Comparison of ENCODE assay signal across 16 cellular contexts in genomic region chr18:24208270-24209035, GRCh38.
A peak's percentile ranks its signal among the peaks of the same experiment; 100 is the strongest.
DNase-seq lines count a peak whose midpoint lies in the region; ATAC-seq and TF ChIP-seq lines count a peak whose summit lies in the region.
"Had no signal": no experiment of that assay in that cellular context is flagged by ENCODE, and none has a peak within 500 bp of the region (broad histone marks: within the 10 kb centered on the region; RNA-seq: fewer than 3 reads in every experiment).

No MANE protein-coding gene starts in this region.

- no peaks in the 10 kb centered on the region for H3K36me3 ChIP-seq in HCT116 (ENCODE audit: control insufficient read depth in 1 of 2, insufficient read depth in 2 of 2, low read length in 2 of 2)
- H3K36me3 ChIP-seq: esophagus muscularis mucosa had no signal

- no peak for TF ChIP-seq RAD21 in HCT116 (IDR thresholded peaks at IDR 0.05; ENCODE audit: low read depth)

- TF ChIP-seq CTCF in HCT116 (IDR thresholded peaks at IDR 0.05 in 2 of 3, conservative IDR thresholded peaks at IDR 0.05 in 1 of 3; ENCODE audit: borderline replicate concordance in 1 of 3, insufficient read depth in 1 of 3, low read depth in 2 of 3, low read length in 2 of 3) (no peak), endothelial cell (IDR thresholded peaks at IDR 0.05; ENCODE audit: unreplicated experiment) (no peak)

- peaks cover 34 to 51% of the 10 kb centered on the region in 2 experiments for H3K4me1 ChIP-seq in HCT116 (ENCODE audit: control insufficient read depth in 1 of 2, insufficient read depth in 2 of 2, low read length in 2 of 2)
- H3K4me1 ChIP-seq: parathyroid adenoma had no signal

- no peaks in the 10 kb centered on the region for H3K79me2 ChIP-seq in HCT116 (ENCODE audit: insufficient read depth, low read length)

- H3K27ac ChIP-seq in HCT116 (ENCODE audit: low read depth, low read length), result no peak overlapping the region
- H3K27ac ChIP-seq: body of pancreas, esophagus muscularis mucosa, parathyroid adenoma, RWPE1 had no signal

- H3K9me3 ChIP-seq in HCT116 (ENCODE audit: control insufficient read depth in 1 of 2, insufficient read depth in 1 of 2, low read depth in 1 of 2, low read length in 2 of 2), result no peaks in the 10 kb centered on the region
- H3K9me3 ChIP-seq: body of pancreas, esophagus muscularis mucosa had no signal

- no peaks in the 10 kb centered on the region for H3K27me3 ChIP-seq in HCT116 (ENCODE audit: insufficient read depth, low read length)
- H3K27me3 ChIP-seq: body of pancreas, esophagus muscularis mucosa had no signal

- POLR2A ChIA-PET in HCT116 (lab: Charles Lee), result interaction anchor here (0.6 kb wide), 1 partner anchor 319 kb away, joined by 4 read pairs; no protein-coding TSS in a partner anchor

- peak; percentile 31; the same call in 1 of the 2 replicates for ATAC-seq in HCT116
- peak; percentile 25 for ATAC-seq in esophagus mucosa
- peak; percentile 64 for ATAC-seq in stimulated activated effector memory CD8-positive, alpha-beta T cell treated with anti-CD3 and anti-CD28 coated beads, Interleukin-12 subunit alpha, Interleukin-12 subunit beta, amount 100 ng/mL, for 72 hours
- no peak for ATAC-seq in GM18909 (IDR thresholded peaks at IDR 0.05; ENCODE audit: poor library complexity, unreplicated experiment)
- ATAC-seq in GM19463 (IDR thresholded peaks at IDR 0.05; ENCODE audit: unreplicated experiment), result no peak
- ATAC-seq: body of pancreas; naive thymus-derived CD4-positive, alpha-beta T cell had no signal

- no peak overlapping the region for H3K9ac ChIP-seq in HCT116 (ENCODE audit: low read length)
- H3K9ac ChIP-seq: parathyroid adenoma had no signal

- RAD21 ChIA-PET in HCT116 (lab: Charles Lee; ENCODE audit: low non-redundant PET in 1 of 2, low total read pairs in 2 of 2, uncharacterized antibody in 2 of 2, unreplicated experiment in 2 of 2), result no interaction called here

- no peak overlapping the region for H3K4me3 ChIP-seq in HCT116 (replicated peaks in 1 of 2; ENCODE audit: low read depth in 1 of 2, low read length in 2 of 2)
- H3K4me3 ChIP-seq: body of pancreas, esophagus muscularis mucosa had no signal

- BruUV-seq in HCT116 (replicated peaks; lab: Mats Ljungman, UMichigan), result no TSS peak

- no peak overlapping the region for H3K27ac Mint-ChIP-seq in stimulated activated effector memory CD8-positive, alpha-beta T cell treated with anti-CD3 and anti-CD28 coated beads, Interleukin-12 subunit alpha, Interleukin-12 subunit beta, amount 100 ng/mL, for 72 hours
- no peak overlapping the region for H3K27ac Mint-ChIP-seq in endothelial cell (ENCODE audit: unreplicated experiment)
- H3K27ac Mint-ChIP-seq: activated naive CD4-positive, alpha-beta T cell treated with anti-CD3 and anti-CD28 coated beads, Interleukin-2, amount 10 ng/mL, durations not matched to agents 7 days and 5 days; naive thymus-derived CD4-positive, alpha-beta T cell had no signal

- no peaks in the 10 kb centered on the region for H3K9me2 ChIP-seq in HCT116 (ENCODE audit: insufficient read depth)

- intact Hi-C loops in HCT116 (cut with micrococcal nuclease), result no loop called here

- no peaks in the 10 kb centered on the region for H3K27me3 Mint-ChIP-seq in endothelial cell (ENCODE audit: unreplicated experiment)

- no peaks in the 10 kb centered on the region for H3K36me3 Mint-ChIP-seq in stimulated activated effector memory CD8-positive, alpha-beta T cell treated with anti-CD3 and anti-CD28 coated beads, Interleukin-12 subunit alpha, Interleukin-12 subunit beta, amount 100 ng/mL, for 72 hours
- no peaks in the 10 kb centered on the region for H3K36me3 Mint-ChIP-seq in endothelial cell (ENCODE audit: low read depth, unreplicated experiment)
- H3K36me3 Mint-ChIP-seq: activated naive CD4-positive, alpha-beta T cell treated with anti-CD3 and anti-CD28 coated beads, Interleukin-2, amount 10 ng/mL, durations not matched to agents 7 days and 5 days had no signal

- H3K9me3 Mint-ChIP-seq in stimulated activated effector memory CD8-positive, alpha-beta T cell treated with anti-CD3 and anti-CD28 coated beads, Interleukin-12 subunit alpha, Interleukin-12 subunit beta, amount 100 ng/mL, for 72 hours, result no peaks in the 10 kb centered on the region
- no peaks in the 10 kb centered on the region for H3K9me3 Mint-ChIP-seq in endothelial cell (ENCODE audit: unreplicated experiment)
- H3K9me3 Mint-ChIP-seq: activated naive CD4-positive, alpha-beta T cell treated with anti-CD3 and anti-CD28 coated beads, Interleukin-2, amount 10 ng/mL, durations not matched to agents 7 days and 5 days; naive thymus-derived CD4-positive, alpha-beta T cell had no signal

- H2AFZ ChIP-seq in HCT116 (ENCODE audit: low read depth, low read length, poor library complexity, severe bottlenecking), result no peak overlapping the region
- H2AFZ ChIP-seq: parathyroid adenoma had no signal

- CTCF ChIA-PET in HCT116 (lab: Charles Lee), result no interaction called here

- no peak for TF ChIP-seq POLR2A in HCT116 (IDR thresholded peaks at IDR 0.05; ENCODE audit: borderline replicate concordance, extremely low read depth, insufficient read depth, insufficient read length)

- DNase-seq in HCT116 (ENCODE audit: low read depth, low spot score) (peak; percentile 21), SW480 (ENCODE audit: low spot score) (peak; percentile 67), endothelial cell (ENCODE audit: low spot score) (no peak)
- DNase-seq in stimulated activated effector memory CD8-positive, alpha-beta T cell treated with anti-CD3 and anti-CD28 coated beads, Interleukin-12 subunit alpha, Interleukin-12 subunit beta, amount 100 ng/mL, for 72 hours (ENCODE audit: low spot score in 2 of 2), result no peak
- DNase-seq: activated naive CD4-positive, alpha-beta T cell treated with anti-CD3 and anti-CD28 coated beads, Interleukin-2, amount 10 ng/mL, durations not matched to agents 7 days and 5 days; body of pancreas; head of caudate nucleus; MV-4-11; naive thymus-derived CD4-positive, alpha-beta T cell; NCI-H2081 had no signal

- no peaks in the 10 kb centered on the region for H3K4me1 Mint-ChIP-seq in stimulated activated effector memory CD8-positive, alpha-beta T cell treated with anti-CD3 and anti-CD28 coated beads, Interleukin-12 subunit alpha, Interleukin-12 subunit beta, amount 100 ng/mL, for 72 hours
- H3K4me1 Mint-ChIP-seq in endothelial cell (ENCODE audit: unreplicated experiment), result no peaks in the 10 kb centered on the region
- H3K4me1 Mint-ChIP-seq: activated naive CD4-positive, alpha-beta T cell treated with anti-CD3 and anti-CD28 coated beads, Interleukin-2, amount 10 ng/mL, durations not matched to agents 7 days and 5 days; naive thymus-derived CD4-positive, alpha-beta T cell had no signal

- peak overlapping the region; percentile 51 for H3K4me2 ChIP-seq in HCT116 (ENCODE audit: low read length)

- H3K4me3 Mint-ChIP-seq in stimulated activated effector memory CD8-positive, alpha-beta T cell treated with anti-CD3 and anti-CD28 coated beads, Interleukin-12 subunit alpha, Interleukin-12 subunit beta, amount 100 ng/mL, for 72 hours, result no peak overlapping the region
- no peak overlapping the region for H3K4me3 Mint-ChIP-seq in endothelial cell (ENCODE audit: unreplicated experiment)
- H3K4me3 Mint-ChIP-seq: activated naive CD4-positive, alpha-beta T cell treated with anti-CD3 and anti-CD28 coated beads, Interleukin-2, amount 10 ng/mL, durations not matched to agents 7 days and 5 days; naive thymus-derived CD4-positive, alpha-beta T cell had no signal

- no peaks in the 10 kb centered on the region for H4K20me1 ChIP-seq in HCT116 (ENCODE audit: insufficient read depth)

TF ChIP-seq in HCT116, 20 proteins besides CTCF, POLR2A, EP300 and RAD21:
- TF ChIP-seq CEBPB (IDR thresholded peaks at IDR 0.05; ENCODE audit: low read depth) (peak; percentile 33; the same call in 1 of the 2 replicates), EZH2phosphoT487 (IDR thresholded peaks at IDR 0.05; ENCODE audit: borderline replicate concordance) (no peak)

Comparison
In these comparisons a context has a peak if more than half of its experiments do, and no peak if none do; other contexts are left out.
1. ATAC-seq: peak in HCT116 (single experiment), esophagus mucosa (single experiment) and stimulated activated effector memory CD8-positive, alpha-beta T cell treated with anti-CD3 and anti-CD28 coated beads, Interleukin-12 subunit alpha, Interleukin-12 subunit beta, amount 100 ng/mL, for 72 hours (single experiment); none in GM18909 (single experiment) and GM19463 (single experiment).
2. DNase-seq: peak in HCT116 (single experiment) and SW480 (single experiment); none in stimulated activated effector memory CD8-positive, alpha-beta T cell treated with anti-CD3 and anti-CD28 coated beads, Interleukin-12 subunit alpha, Interleukin-12 subunit beta, amount 100 ng/mL, for 72 hours (0 of 2) and endothelial cell (single experiment).